Comparison of ENCODE assay signal across 26 cellular contexts in the genomic region with DNA sequence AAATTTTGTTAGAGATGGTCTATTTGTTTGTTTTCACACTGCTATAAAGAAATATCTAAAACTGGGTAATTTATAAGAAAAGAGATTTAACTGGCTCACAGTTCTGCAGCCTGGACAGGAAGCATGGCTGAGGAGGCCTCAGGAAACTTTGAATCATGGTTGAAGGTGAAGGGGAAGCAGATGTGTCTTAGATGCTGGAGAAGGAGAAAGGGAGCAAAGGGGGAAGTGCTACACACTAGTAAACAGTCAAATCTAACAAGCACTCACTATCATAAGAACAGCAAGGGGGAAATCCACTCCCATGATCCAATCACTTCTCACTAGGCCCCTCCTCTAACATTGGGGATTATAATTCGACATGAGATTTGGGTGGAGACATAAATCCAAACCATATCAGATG.
"Had no signal": no experiment of that assay in that cellular context is flagged by ENCODE, and none has a peak within 500 bp of the region (broad histone marks: within the 10 kb centered on the region; RNA-seq: fewer than 3 reads in every experiment).

No MANE protein-coding gene starts in this region.

- H3K27me3 Mint-ChIP-seq: activated CD4-positive, alpha-beta T cell treated with anti-CD3 and anti-CD28 coated beads, Interleukin-2, amount 10 ng/mL, durations not matched to agents 7 days and 5 days; activated naive CD8-positive, alpha-beta T cell; type B pancreatic cell had no signal

- DNase-seq: activated CD4-positive, alpha-beta T cell treated with anti-CD3 and anti-CD28 coated beads, Interleukin-2, amount 10 ng/mL, durations not matched to agents 7 days and 5 days; activated CD4-positive, CD25-positive, alpha-beta regulatory T cell treated with anti-CD3 and anti-CD28 coated beads, Interleukin-2, amount 50 U/mL, for 72 hours; activated naive CD4-positive, alpha-beta T cell; activated T-cell treated with anti-CD3 and anti-CD28 coated beads, Interleukin-2, amount 50 U/mL, for 4 hours; adrenal gland; brain microvascular endothelial cell; caudate nucleus; effector memory CD8-positive, alpha-beta T cell; esophagus squamous epithelium; gastrocnemius medialis; hypothalamus; left ventricle myocardium superior; mammary epithelial cell; midbrain; natural killer cell; stimulated activated CD4-positive, alpha-beta T cell treated with anti-CD3 and anti-CD28 coated beads, Interleukin-2, amount 100 ng/mL, for 48 hours; stimulated activated CD8-positive, alpha-beta memory T cell treated with anti-CD3 and anti-CD28 coated beads, Interleukin-4, amount 100 ng/mL, for 48 hours; stimulated activated naive CD4-positive, alpha-beta T cell; T1000; testis; WERI-Rb-1 had no signal

- H3K4me1 Mint-ChIP-seq: activated CD4-positive, alpha-beta T cell treated with anti-CD3 and anti-CD28 coated beads, Interleukin-2, amount 10 ng/mL, durations not matched to agents 7 days and 5 days; natural killer cell had no signal

- ATAC-seq: activated T-cell treated with anti-CD3 and anti-CD28 coated beads, Interleukin-2, amount 50 U/mL, for 4 hours; effector memory CD8-positive, alpha-beta T cell; gastrocnemius medialis; left ventricle myocardium superior; natural killer cell had no signal

- H3K36me3 Mint-ChIP-seq: activated naive CD8-positive, alpha-beta T cell; natural killer cell; type B pancreatic cell had no signal

- H3K9me3 Mint-ChIP-seq: activated CD4-positive, alpha-beta T cell treated with anti-CD3 and anti-CD28 coated beads, Interleukin-2, amount 10 ng/mL, durations not matched to agents 7 days and 5 days; activated T-helper 2 cell treated with anti-CD3 and anti-CD28 coated beads, Interferon-gamma antibody, Interleukin-2, Interleukin-4, amounts not matched to agents 10 μg/mL and 5 μg/mL and 100 μg/mL, durations not matched to agents 14 hours and 24 hours and 36 hours; effector memory CD8-positive, alpha-beta T cell; T-helper 1 cell treated with Interleukin-12 subunit alpha and Interleukin-12 subunit beta and Interleukin-4 antibody, amounts not matched to agents 30 μg/mL and 1 μg/mL, for 36 hours; type B pancreatic cell had no signal

- H3K27ac Mint-ChIP-seq: activated CD4-positive, alpha-beta T cell treated with anti-CD3 and anti-CD28 coated beads, Interleukin-2, amount 10 ng/mL, durations not matched to agents 7 days and 5 days; activated naive CD8-positive, alpha-beta T cell; activated T-helper 2 cell treated with anti-CD3 and anti-CD28 coated beads, Interferon-gamma antibody, Interleukin-2, Interleukin-4, amounts not matched to agents 10 μg/mL and 5 μg/mL and 100 μg/mL, durations not matched to agents 14 hours and 24 hours and 36 hours; effector memory CD8-positive, alpha-beta T cell; natural killer cell; progenitor cell of endocrine pancreas; T-helper 1 cell treated with Interleukin-12 subunit alpha and Interleukin-12 subunit beta and Interleukin-4 antibody, amounts not matched to agents 30 μg/mL and 1 μg/mL, for 36 hours; type B pancreatic cell had no signal

- H3K4me3 Mint-ChIP-seq: activated CD4-positive, alpha-beta T cell treated with anti-CD3 and anti-CD28 coated beads, Interleukin-2, amount 10 ng/mL, durations not matched to agents 7 days and 5 days; activated naive CD8-positive, alpha-beta T cell; activated T-cell treated with anti-CD3 and anti-CD28 coated beads, Interleukin-2, amount 50 U/mL, for 4 hours; effector memory CD8-positive, alpha-beta T cell; natural killer cell; T-helper 1 cell treated with Interleukin-12 subunit alpha and Interleukin-12 subunit beta and Interleukin-4 antibody, amounts not matched to agents 30 μg/mL and 1 μg/mL, for 36 hours; type B pancreatic cell had no signal
